Comparison of ENCODE assay signal across 16 cellular contexts in genomic region chr3:54086639-54087405, GRCh38. TPM values are rescaled to one million over a fixed set of nuclear protein-coding genes. Genes with fewer than 3 reads are reported as not detected.
"Had no signal": no experiment of that assay in that cellular context is flagged by ENCODE, and none has a peak within 500 bp of the region (broad histone marks: within the 10 kb centered on the region; RNA-seq: fewer than 3 reads in every experiment).

No MANE protein-coding gene starts in this region.

- ATAC-seq: effector memory CD8-positive, alpha-beta T cell; naive thymus-derived CD4-positive, alpha-beta T cell; T-cell had no signal

- H3K36me3 ChIP-seq: gastroesophageal sphincter, right lobe of liver, spleen, upper lobe of left lung had no signal

- DNase-seq: activated CD4-positive, alpha-beta T cell treated with anti-CD3 and anti-CD28 coated beads, Interleukin-2, amount 50 U/mL, for 4 hours; activated CD4-positive, CD25-positive, alpha-beta regulatory T cell treated with anti-CD3 and anti-CD28 coated beads, Interleukin-2, amount 50 U/mL, for 72 hours; activated naive CD4-positive, alpha-beta T cell treated with anti-CD3 and anti-CD28 coated beads for 36 hours; dermis blood vessel endothelial cell; effector memory CD8-positive, alpha-beta T cell; naive thymus-derived CD4-positive, alpha-beta T cell; right lobe of liver; spleen; stimulated activated naive CD8-positive, alpha-beta T cell treated with anti-CD3 and anti-CD28 coated beads, Interleukin-15, amount 100 ng/mL, for 72 hours; T-cell; T-helper 9 cell had no signal

- H3K4me1 ChIP-seq: right lobe of liver had no signal

- H3K27me3 ChIP-seq: right lobe of liver had no signal

- H3K9me3 ChIP-seq: gastroesophageal sphincter, right lobe of liver, spleen, upper lobe of left lung had no signal

- H3K27ac ChIP-seq: gastroesophageal sphincter, right lobe of liver, spleen, upper lobe of left lung had no signal

- H3K4me3 ChIP-seq: lung, right lobe of liver had no signal

RNA-seq across cellular contexts. Expression of gene CACNA2D3, which starts 35.5 kb away (rescaled TPM):
- total RNA-seq: activated naive CD4-positive, alpha-beta T cell treated with anti-CD3 and anti-CD28 coated beads for 36 hours; activated T-helper 2 cell treated with anti-CD3 and anti-CD28 coated beads, Interferon-gamma antibody, Interleukin-2, Interleukin-4, amounts not matched to agents 10 μg/mL and 5 μg/mL and 100 μg/mL, durations not matched to agents 14 hours and 24 hours and 36 hours; chondrocyte; T-cell had no signal
- polyA plus RNA-seq: naive thymus-derived CD4-positive, alpha-beta T cell had no signal
